8 cellular contexts compared by ENCODE assay signal in the genomic region with DNA sequence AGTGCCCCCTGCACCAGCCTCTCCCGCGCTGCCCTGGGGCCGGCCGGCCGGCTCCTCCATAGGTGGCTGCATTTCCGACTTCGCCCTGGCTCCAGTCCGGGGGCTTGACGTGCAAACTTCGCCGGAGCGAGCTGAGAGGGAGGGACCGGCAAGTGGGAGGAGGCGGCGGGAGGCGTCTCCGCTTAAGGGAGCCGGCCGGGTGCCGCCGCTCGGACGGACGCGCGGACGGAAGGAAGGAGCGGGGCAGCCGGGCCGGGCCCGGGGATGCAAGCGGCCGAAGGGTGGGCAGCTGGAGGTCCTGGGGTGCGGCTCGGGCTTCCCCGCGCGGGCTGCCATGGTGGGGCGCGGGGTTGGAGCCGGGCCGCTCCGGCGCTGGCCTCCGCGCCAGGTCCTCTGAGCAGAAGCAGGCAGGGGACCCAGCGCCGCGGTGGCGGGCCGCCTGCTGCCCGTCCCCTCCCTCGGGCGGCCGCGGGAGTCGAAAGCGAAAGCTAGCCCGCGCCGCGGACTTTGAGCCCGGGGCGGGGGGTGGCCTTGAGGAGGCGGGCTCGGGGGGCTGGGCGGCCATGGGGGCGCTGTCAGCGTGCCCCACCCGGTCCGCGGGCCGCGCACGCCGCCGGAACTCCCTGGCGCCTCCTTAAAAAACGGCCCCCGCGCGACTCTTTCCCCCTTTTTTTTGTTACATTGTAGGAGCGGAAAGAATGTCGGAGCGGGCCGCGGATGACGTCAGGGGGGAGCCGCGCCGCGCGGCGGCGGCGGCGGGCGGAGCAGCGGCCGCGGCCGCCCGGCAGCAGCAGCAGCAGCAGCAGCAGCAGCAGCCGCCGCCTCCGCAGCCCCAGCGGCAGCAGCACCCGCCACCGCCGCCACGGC. TPM values are rescaled to one million over a fixed set of nuclear protein-coding genes. Genes with fewer than 3 reads are reported as not detected.
A peak's percentile ranks its signal among the peaks of the same experiment; 100 is the strongest.
DNase-seq lines count a peak whose midpoint lies in the region; ATAC-seq, FAIRE-seq and TF ChIP-seq lines count a peak whose summit lies in the region.

A gene (minus strand): TSS at position 483 of the 867 bp plus-strand sequence.

- FAIRE-seq in HepG2 (lab: Jason Lieb, UNC): no peak

- TF ChIP-seq CTCF in AG10803 (conservative IDR thresholded peaks at IDR 0.05; ENCODE audit: low read length): no peak
- no peak; the same call in 1 of the 2 replicates for TF ChIP-seq CTCF in HepG2 (CRISPR knock-in tag; IDR thresholded peaks at IDR 0.05)

- H3K27ac ChIP-seq in HepG2 (ENCODE audit: extremely low read length, insufficient read depth, low read length): peak within 1 kb of the TSS; percentile 98

- no peaks in the 10 kb centered on the region for H3K9me3 ChIP-seq in HepG2 (ENCODE audit: low read length)

- H3K27me3 ChIP-seq in HepG2 (ENCODE audit: control insufficient read depth in 1 of 2, insufficient read depth in 2 of 2, low read length in 2 of 2): no peaks in the 10 kb centered on the region

- ATAC-seq in GM18873 (IDR thresholded peaks at IDR 0.05; ENCODE audit: low FRiP score, unreplicated experiment) (peak; percentile 79), HG03108 (IDR thresholded peaks at IDR 0.05; ENCODE audit: unreplicated experiment) (peak; percentile 74), HepG2 (peak; percentile 94)

- POLR2A ChIA-PET in HepG2 (lab: Yijun Ruan, JAX): interaction anchor here (0.6 to 2.0 kb wide), 10 partner anchors 16 to 64 kb away, joined by 3 to 11 read pairs (median 6); a partner anchor contains a TSS

- peaks cover 28% of the 10 kb centered on the region for H3K79me2 ChIP-seq in HepG2 (ENCODE audit: insufficient read depth, low read length)

- TF ChIP-seq RAD21 in HepG2 (CRISPR knock-in tag; IDR thresholded peaks at IDR 0.05): peak; percentile 72

- H3K36me3 ChIP-seq in HepG2 (replicated peaks in 1 of 2; ENCODE audit: control insufficient read depth in 1 of 2, insufficient read depth in 2 of 2, low read length in 2 of 2): peaks cover 2 to 4% of the 10 kb centered on the region in 2 experiments; a peak in 4 of 5 replicates

- peak in 1 of 2 experiments; percentile 19; a peak in 1 of 4 replicates for TF ChIP-seq EP300 in HepG2 (IDR thresholded peaks at IDR 0.05; ENCODE audit: low read depth in 2 of 2, low read length in 2 of 2)
- no peak; the same call in 1 of the 2 replicates for TF ChIP-seq EP300 in HepG2 (CRISPR knock-in tag; IDR thresholded peaks at IDR 0.05; ENCODE audit: borderline replicate concordance)

- H3K9ac ChIP-seq in HepG2 (ENCODE audit: insufficient read depth, low read depth, low read length): peak within 1 kb of the TSS; percentile 94

- 2% methylated on average over 21 of the region's 111 CpGs for WGBS in HepG2 (ENCODE audit: low lambda C conversion rate)

- peak within 1 kb of the TSS; percentile 77 for H3K4me3 ChIP-seq in AG10803 (ENCODE audit: low read length)
- H3K4me3 ChIP-seq in HepG2 (replicated peaks in 1 of 3; ENCODE audit: insufficient read depth in 1 of 3, low read depth in 2 of 3, low read length in 3 of 3): peak within 1 kb of the TSS; percentile 61 to 79 (median 61)

- H2AFZ ChIP-seq in HepG2 (ENCODE audit: low read length): no peak within 1 kb of the TSS

- intact Hi-C loops in HepG2 (cut with micrococcal nuclease; ENCODE audit: unreplicated experiment): loop anchor here (2.0 to 5.0 kb wide), 2 partner anchors 47 to 50 kb away; no protein-coding TSS in a partner anchor

- CTCF ChIA-PET in HepG2 (lab: Yijun Ruan, JAX; ENCODE audit: low intra/inter-chr PET ratio, low total read pairs): no interaction called here

- peak within 1 kb of the TSS; percentile 92 for H3K4me2 ChIP-seq in HepG2 (ENCODE audit: low read depth, low read length)

- no TSS peak for BruUV-seq in HepG2 (replicated peaks; lab: Mats Ljungman, UMichigan)

- H4K20me1 ChIP-seq in HepG2 (ENCODE audit: insufficient read depth, low read length): no peaks in the 10 kb centered on the region

- TF ChIP-seq POLR2A in HepG2 (IDR thresholded peaks at IDR 0.05; ENCODE audit: insufficient read depth in 1 of 2, low read depth in 2 of 2, low read length in 2 of 2): peak; percentile 61 to 79

- H3K4me1 ChIP-seq in HepG2 (ENCODE audit: insufficient read depth, low read length): peaks cover 36% of the 10 kb centered on the region

- DNase-seq in AG10803 (ENCODE audit: low read depth) (peak; percentile 90), NCI-H526 treated with DMSO at 0.1 percent for 48 hours (lab: John Stamatoyannopoulos, UW) (peak; percentile 47), cortex of kidney (lab: John Stamatoyannopoulos, UW) (peak; percentile 51), HepG2 (ENCODE audit: low spot score) (peak; percentile 81)
- DNase-seq in activated CD4-positive, alpha-beta T cell treated with anti-CD3 and anti-CD28 coated beads, Interleukin-2, amount 50 U/mL, for 1 hour: peak; percentile 82
- DNase-seq in stimulated activated CD4-positive, alpha-beta T cell treated with anti-CD3 and anti-CD28 coated beads, Interleukin-2, amount 100 ng/mL, for 4 hours (ENCODE audit: low read depth): peak; percentile 81

- in situ Hi-C loops in HepG2 (cut with HindIII; ENCODE audit: extremely low pct_ligation_motif_present, low pct_unique_long_range_greater_than_20kb): loop anchor here (5.0 to 10.0 kb wide), 2 partner anchors 47 to 80 kb away; a partner anchor contains a TSS

TF ChIP-seq in HepG2, 621 proteins besides CTCF, POLR2A, EP300 and RAD21 (continues in another document):
- TF ChIP-seq SIN3A (IDR thresholded peaks at IDR 0.05; ENCODE audit: borderline replicate concordance, low read depth, low read length): peak; percentile 20; the same call in 1 of the 2 replicates
- TF ChIP-seq, protein P1, sequence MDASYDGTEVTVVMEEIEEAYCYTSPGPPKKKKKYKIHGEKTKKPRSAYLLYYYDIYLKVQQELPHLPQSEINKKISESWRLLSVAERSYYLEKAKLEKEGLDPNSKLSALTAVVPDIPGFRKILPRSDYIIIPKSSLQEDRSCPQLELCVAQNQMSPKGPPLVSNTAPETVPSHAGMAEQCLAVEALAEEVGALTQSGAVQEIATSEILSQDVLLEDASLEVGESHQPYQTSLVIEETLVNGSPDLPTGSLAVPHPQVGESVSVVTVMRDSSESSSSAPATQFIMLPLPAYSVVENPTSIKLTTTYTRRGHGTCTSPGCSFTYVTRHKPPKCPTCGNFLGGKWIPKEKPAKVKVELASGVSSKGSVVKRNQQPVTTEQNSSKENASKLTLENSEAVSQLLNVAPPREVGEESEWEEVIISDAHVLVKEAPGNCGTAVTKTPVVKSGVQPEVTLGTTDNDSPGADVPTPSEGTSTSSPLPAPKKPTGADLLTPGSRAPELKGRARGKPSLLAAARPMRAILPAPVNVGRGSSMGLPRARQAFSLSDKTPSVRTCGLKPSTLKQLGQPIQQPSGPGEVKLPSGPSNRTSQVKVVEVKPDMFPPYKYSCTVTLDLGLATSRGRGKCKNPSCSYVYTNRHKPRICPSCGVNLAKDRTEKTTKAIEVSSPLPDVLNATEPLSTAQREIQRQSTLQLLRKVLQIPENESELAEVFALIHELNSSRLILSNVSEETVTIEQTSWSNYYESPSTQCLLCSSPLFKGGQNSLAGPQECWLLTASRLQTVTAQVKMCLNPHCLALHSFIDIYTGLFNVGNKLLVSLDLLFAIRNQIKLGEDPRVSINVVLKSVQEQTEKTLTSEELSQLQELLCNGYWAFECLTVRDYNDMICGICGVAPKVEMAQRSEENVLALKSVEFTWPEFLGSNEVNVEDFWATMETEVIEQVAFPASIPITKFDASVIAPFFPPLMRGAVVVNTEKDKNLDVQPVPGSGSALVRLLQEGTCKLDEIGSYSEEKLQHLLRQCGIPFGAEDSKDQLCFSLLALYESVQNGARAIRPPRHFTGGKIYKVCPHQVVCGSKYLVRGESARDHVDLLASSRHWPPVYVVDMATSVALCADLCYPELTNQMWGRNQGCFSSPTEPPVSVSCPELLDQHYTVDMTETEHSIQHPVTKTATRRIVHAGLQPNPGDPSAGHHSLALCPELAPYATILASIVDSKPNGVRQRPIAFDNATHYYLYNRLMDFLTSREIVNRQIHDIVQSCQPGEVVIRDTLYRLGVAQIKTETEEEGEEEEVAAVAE (CRISPR knock-in tag; IDR thresholded peaks at IDR 0.05; ENCODE audit: borderline replicate concordance): no peak
- no peak for TF ChIP-seq SRY (CRISPR knock-in tag; IDR thresholded peaks at IDR 0.05)

RNA-seq across cellular contexts. Expression of the gene that starts here (rescaled TPM):
- not detected in 2 replicates for total RNA-seq in HepG2 (2016; rRNA removed; fragmentation: Illumina TruSeq; extraction: Trizol)
- 3.1 TPM in 1 of 2 replicates, not detected in the other for total RNA-seq in HepG2 (2016; cell fraction: cytosol; rRNA removed; fragmentation: Illumina TruSeq; extraction: Trizol; ENCODE audit: low read depth)
- 1.8 TPM in 1 of 2 replicates, not detected in the other for total RNA-seq in HepG2 (2016; cell fraction: insoluble cytoplasmic fraction; rRNA removed; fragmentation: Illumina TruSeq; extraction: Trizol)
- not detected in 2 replicates for total RNA-seq in HepG2 (2016; cell fraction: membrane; rRNA removed; fragmentation: Illumina TruSeq; extraction: Trizol)
- 3.8 TPM in 1 of 2 replicates, not detected in the other for total RNA-seq in HepG2 (2016; cell fraction: nucleus; rRNA removed; fragmentation: Illumina TruSeq; extraction: Trizol)
- polyA plus RNA-seq in HepG2 (2011; rRNA removed): not detected in 2 replicates
- not detected in 2 replicates for polyA plus RNA-seq in HepG2 (2011; cell fraction: cytosol; rRNA removed)
- polyA plus RNA-seq in HepG2 (2011; cell fraction: nucleus; rRNA removed): not detected in 2 replicates
- 2.0 TPM in 1 of 2 replicates, not detected in the other for polyA plus RNA-seq in HepG2 (2012)
- 1.5 TPM in 2 replicates for polyA plus RNA-seq in HepG2 (2016; cell fraction: cytosol; fragmentation: Illumina TruSeq; extraction: Trizol; ENCODE audit: low read depth)
- polyA plus RNA-seq in HepG2 (2016; cell fraction: insoluble cytoplasmic fraction; fragmentation: Illumina TruSeq; extraction: Trizol; ENCODE audit: low read depth): not detected in 2 replicates
- polyA plus RNA-seq in HepG2 (2016; cell fraction: membrane; fragmentation: Illumina TruSeq; extraction: Trizol; ENCODE audit: low read depth): 1.5 TPM in 1 of 2 replicates, not detected in the other
- polyA plus RNA-seq in HepG2 (2016; cell fraction: nucleus; fragmentation: Illumina TruSeq; extraction: Trizol; ENCODE audit: insufficient read depth, low read depth): not detected in 2 replicates
- not detected in 2 replicates for polyA minus RNA-seq in HepG2 (2011; rRNA and poly(A)+ RNA removed; ENCODE audit: low replicate concordance)
- polyA minus RNA-seq in HepG2 (2011; cell fraction: cytosol; rRNA and poly(A)+ RNA removed): not detected in 2 replicates
- 4.4 and 7.8 TPM in 2 replicates for polyA minus RNA-seq in HepG2 (2011; cell fraction: nucleus; rRNA and poly(A)+ RNA removed)

Comparison
In these comparisons a context has a peak if more than half of its experiments do, and no peak if none do; other contexts are left out.
1. Peak in every context shown above with its lines: DNase-seq, ATAC-seq, H3K4me3 ChIP-seq and H3K27ac ChIP-seq.